1 cellular context compared by ENCODE assay signal in the genomic region with DNA sequence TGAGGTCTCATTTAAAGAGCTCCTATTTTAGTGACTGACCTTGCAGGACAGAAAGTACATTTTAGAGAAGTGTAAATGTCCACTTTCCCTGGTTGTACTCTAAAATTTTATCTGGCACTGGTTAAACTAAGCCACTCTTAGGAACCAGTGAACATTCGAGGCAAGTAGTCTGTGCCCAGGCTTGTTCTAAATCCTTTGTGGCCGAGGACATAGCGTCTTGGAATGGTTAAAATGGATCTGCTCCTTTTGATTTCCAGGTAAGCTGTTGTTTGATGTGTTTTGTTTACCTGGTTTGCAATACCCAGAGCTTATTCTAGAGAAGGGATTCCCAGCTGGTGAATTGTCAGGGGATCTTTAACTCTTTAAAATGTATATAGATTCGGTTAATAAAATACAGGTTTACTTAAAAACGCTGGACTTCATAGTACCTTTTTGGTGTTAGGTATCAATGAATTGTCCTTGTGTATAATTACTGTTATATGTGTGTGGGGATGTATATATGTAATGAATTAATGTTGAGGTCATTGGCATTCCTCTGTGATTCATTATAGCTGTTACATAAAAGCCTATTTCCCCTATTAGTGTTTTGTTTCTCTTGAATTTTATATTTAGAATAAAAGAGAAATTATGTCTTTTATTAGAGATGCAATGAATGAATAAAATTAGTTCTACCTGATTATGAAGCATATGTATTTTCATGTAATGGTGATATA.
TF ChIP-seq lines count a peak whose summit lies in the region.

No MANE protein-coding gene starts in this region.

TF ChIP-seq in GM23338, 12 proteins besides CTCF, POLR2A, EP300 and RAD21 (continued from another document):
- TF ChIP-seq ZNF462 (CRISPR knock-in tag; IDR thresholded peaks at IDR 0.05) (no peak), JUNB (IDR thresholded peaks at IDR 0.05; ENCODE audit: unreplicated experiment) (no peak), CREB1 (CRISPR knock-in tag; IDR thresholded peaks at IDR 0.05; ENCODE audit: low read depth) (no peak), STAT1 (IDR thresholded peaks at IDR 0.05; ENCODE audit: unreplicated experiment) (no peak), ZNF114 (CRISPR knock-in tag; IDR thresholded peaks at IDR 0.05) (no peak), EZH2 (IDR thresholded peaks at IDR 0.05; ENCODE audit: low read depth, unreplicated experiment) (no peak)
- TF ChIP-seq, protein P1, sequence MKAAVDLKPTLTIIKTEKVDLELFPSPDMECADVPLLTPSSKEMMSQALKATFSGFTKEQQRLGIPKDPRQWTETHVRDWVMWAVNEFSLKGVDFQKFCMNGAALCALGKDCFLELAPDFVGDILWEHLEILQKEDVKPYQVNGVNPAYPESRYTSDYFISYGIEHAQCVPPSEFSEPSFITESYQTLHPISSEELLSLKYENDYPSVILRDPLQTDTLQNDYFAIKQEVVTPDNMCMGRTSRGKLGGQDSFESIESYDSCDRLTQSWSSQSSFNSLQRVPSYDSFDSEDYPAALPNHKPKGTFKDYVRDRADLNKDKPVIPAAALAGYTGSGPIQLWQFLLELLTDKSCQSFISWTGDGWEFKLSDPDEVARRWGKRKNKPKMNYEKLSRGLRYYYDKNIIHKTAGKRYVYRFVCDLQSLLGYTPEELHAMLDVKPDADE (IDR thresholded peaks at IDR 0.05), result no peak
